Comparison of ENCODE assay signal across 13 cellular contexts in genomic region chr6:112691289-112691688, GRCh38.
A peak's percentile ranks its signal among the peaks of the same experiment; 100 is the strongest.
DNase-seq lines count a peak whose midpoint lies in the region; ATAC-seq, FAIRE-seq and TF ChIP-seq lines count a peak whose summit lies in the region.
"Had no signal": no experiment of that assay in that cellular context is flagged by ENCODE, and none has a peak within 500 bp of the region (broad histone marks: within the 10 kb centered on the region; RNA-seq: fewer than 3 reads in every experiment).

No MANE protein-coding gene starts in this region.

- WGBS in hepatocyte (ENCODE audit: low lambda C conversion rate, missing lambda C conversion rate) = 30% methylated on average over 1 of the region's 1 CpG

- H3K27me3 Mint-ChIP-seq in astrocyte (ENCODE audit: low read depth, unreplicated experiment) = no peaks in the 10 kb centered on the region
- H3K27me3 Mint-ChIP-seq: activated CD8-positive, alpha-beta T cell treated with anti-CD3 and anti-CD28 coated beads for 36 hours; naive thymus-derived CD4-positive, alpha-beta T cell had no signal

- no peak overlapping the region for H3K4me3 Mint-ChIP-seq in astrocyte (ENCODE audit: unreplicated experiment)
- H3K4me3 Mint-ChIP-seq: activated CD8-positive, alpha-beta T cell treated with anti-CD3 and anti-CD28 coated beads for 36 hours; naive thymus-derived CD4-positive, alpha-beta T cell had no signal

- POLR2A ChIA-PET in A673 (lab: Charles Lee; ENCODE audit: low non-redundant PET) (no interaction called here), HEK293 (lab: Yijun Ruan, JAX) (no interaction called here), OCI-LY7 (lab: Charles Lee) (interaction anchor here (1.1 kb wide), 1 partner anchor 12 kb away, joined by 3 read pairs; no protein-coding TSS in a partner anchor)

- intact Hi-C loops in A673 (cut with micrococcal nuclease; ENCODE audit: unreplicated experiment) = no loop called here
- intact Hi-C loops in OCI-LY7 (cut with micrococcal nuclease; ENCODE audit: unreplicated experiment) = no loop called here

- H3K4me1 Mint-ChIP-seq in astrocyte (ENCODE audit: low read depth, unreplicated experiment) = peaks cover 2% of the 10 kb centered on the region

- no peak overlapping the region for H3K9ac ChIP-seq in astrocyte (ENCODE audit: low read length)

- H3K27ac Mint-ChIP-seq in astrocyte (ENCODE audit: unreplicated experiment) = peak overlapping the region; percentile 27
- H3K27ac Mint-ChIP-seq: activated CD8-positive, alpha-beta T cell treated with anti-CD3 and anti-CD28 coated beads for 36 hours; naive thymus-derived CD4-positive, alpha-beta T cell had no signal

- FAIRE-seq in astrocyte (lab: Jason Lieb, UNC) = peak; percentile 95

- H3K4me2 ChIP-seq in astrocyte (ENCODE audit: low read length) (peak overlapping the region; percentile 49), hepatocyte (no peak overlapping the region), OCI-LY7 (ENCODE audit: low read length) (no peak overlapping the region)

- BruUV-seq in A673 (replicated peaks; lab: Mats Ljungman, UMichigan) = no TSS peak
- no TSS peak for BruUV-seq in OCI-LY7 (replicated peaks; lab: Mats Ljungman, UMichigan)

- TF ChIP-seq CTCF in A673 (conservative IDR thresholded peaks at IDR 0.05; ENCODE audit: low read depth, low read length) = no peak
- no peak for TF ChIP-seq CTCF in HEK293 (tag by site-specific recombination; IDR thresholded peaks at IDR 0.05)
- no peak for TF ChIP-seq CTCF in astrocyte (IDR thresholded peaks at IDR 0.05; ENCODE audit: insufficient read depth, low read depth, low read length)
- no peak for TF ChIP-seq CTCF in hepatocyte (IDR thresholded peaks at IDR 0.05; ENCODE audit: poor library complexity)
- no peak for TF ChIP-seq CTCF in GM13977 (IDR thresholded peaks at IDR 0.05; ENCODE audit: extremely low read depth, insufficient read depth, missing control alignments)
- TF ChIP-seq CTCF in OCI-LY7 (conservative IDR thresholded peaks at IDR 0.05; ENCODE audit: low read length) = no peak

- peak overlapping the region; percentile 55 for H3K27ac ChIP-seq in A673 (ENCODE audit: low read depth, low read length, poor library complexity, severe bottlenecking)
- H3K27ac ChIP-seq in HEK293 (ENCODE audit: extremely low read depth, low read depth, low read length) = no peak overlapping the region
- H3K27ac ChIP-seq in astrocyte (ENCODE audit: low read depth, low read length) = peak overlapping the region; percentile 10
- peak overlapping the region; percentile 20 for H3K27ac ChIP-seq in hepatocyte
- no peak overlapping the region for H3K27ac ChIP-seq in OCI-LY7 (ENCODE audit: low read depth, low read length, poor library complexity, severe bottlenecking)
- H3K27ac ChIP-seq: HL-60, suprapubic skin had no signal

- ATAC-seq in HG02763 (IDR thresholded peaks at IDR 0.05; ENCODE audit: unreplicated experiment) = no peak
- ATAC-seq: activated CD8-positive, alpha-beta T cell treated with anti-CD3 and anti-CD28 coated beads for 36 hours; naive thymus-derived CD4-positive, alpha-beta T cell had no signal

- in situ Hi-C loops in GM13977 (cut with MboI; ENCODE audit: low pct_unique_long_range_greater_than_20kb, low sequenced_read_pairs, unreplicated experiment) = no loop called here

- H3K27me3 ChIP-seq in A673 (replicated peaks; ENCODE audit: insufficient read depth, low read depth, low read length, poor library complexity) (no peaks in the 10 kb centered on the region), astrocyte (ENCODE audit: insufficient read depth, low read length) (no peaks in the 10 kb centered on the region), hepatocyte (no peaks in the 10 kb centered on the region)
- H3K27me3 ChIP-seq: suprapubic skin had no signal

- peak; percentile 81 for DNase-seq in A673 (ENCODE audit: low spot score)
- peak; percentile 96 for DNase-seq in astrocyte (ENCODE audit: low read depth)
- peak; percentile 16 for DNase-seq in hepatocyte (ENCODE audit: low spot score)
- DNase-seq in GM13977 (ENCODE audit: low spot score) = no peak
- no peak for DNase-seq in OCI-LY7 (ENCODE audit: low spot score)
- DNase-seq in activated CD4-positive, CD25-positive, alpha-beta regulatory T cell treated with anti-CD3 and anti-CD28 coated beads, Interleukin-2, amount 50 U/mL, for 72 hours = no peak
- DNase-seq: activated CD8-positive, alpha-beta T cell treated with anti-CD3 and anti-CD28 coated beads for 36 hours; naive thymus-derived CD4-positive, alpha-beta T cell; NCI-H187 treated with DMSO at 0.1 percent for 48 hours had no signal

- peaks cover 2% of the 10 kb centered on the region for H3K9me3 Mint-ChIP-seq in astrocyte (ENCODE audit: unreplicated experiment)
- H3K9me3 Mint-ChIP-seq: activated CD8-positive, alpha-beta T cell treated with anti-CD3 and anti-CD28 coated beads for 36 hours had no signal

- no peaks in the 10 kb centered on the region for H3K79me2 ChIP-seq in astrocyte (ENCODE audit: insufficient read depth, low read length)
- no peaks in the 10 kb centered on the region for H3K79me2 ChIP-seq in hepatocyte
- H3K79me2 ChIP-seq in OCI-LY7 (ENCODE audit: insufficient read depth, low read depth, low read length) = no peaks in the 10 kb centered on the region

- H3K4me3 ChIP-seq in A673 (ENCODE audit: low read depth, low read length, poor library complexity, severe bottlenecking) = no peak overlapping the region
- no peak overlapping the region for H3K4me3 ChIP-seq in HEK293 (ENCODE audit: low read depth, low read length)
- no peak overlapping the region for H3K4me3 ChIP-seq in astrocyte (ENCODE audit: insufficient read depth, low read depth, low read length)
- H3K4me3 ChIP-seq in hepatocyte = no peak overlapping the region
- H3K4me3 ChIP-seq in OCI-LY7 (ENCODE audit: low read depth, low read length, poor library complexity, severe bottlenecking) = no peak overlapping the region
- H3K4me3 ChIP-seq: suprapubic skin had no signal

- H4K20me1 ChIP-seq in astrocyte (ENCODE audit: insufficient read depth, low read length) (no peaks in the 10 kb centered on the region), hepatocyte (ENCODE audit: insufficient read depth, poor library complexity, severe bottlenecking) (no peaks in the 10 kb centered on the region), OCI-LY7 (ENCODE audit: insufficient read depth, low read length) (no peaks in the 10 kb centered on the region)

- CTCF ChIA-PET in A673 (lab: Charles Lee) (no interaction called here), HEK293 (lab: Yijun Ruan, JAX) (interaction anchor here (0.5 to 1.1 kb wide), 2 partner anchors 10 to 1238 kb away, joined by 4 to 5 read pairs; no protein-coding TSS in a partner anchor), OCI-LY7 (lab: Charles Lee; ENCODE audit: unreplicated experiment) (no interaction called here)

- H3K36me3 ChIP-seq in A673 (ENCODE audit: insufficient read depth, low read length, poor library complexity, severe bottlenecking) = no peaks in the 10 kb centered on the region
- no peaks in the 10 kb centered on the region for H3K36me3 ChIP-seq in HEK293 (ENCODE audit: control insufficient read depth in 2 of 2, insufficient read depth in 1 of 2, low read length in 2 of 2)
- H3K36me3 ChIP-seq in astrocyte (ENCODE audit: insufficient read depth, low read length) = no peaks in the 10 kb centered on the region
- H3K36me3 ChIP-seq in hepatocyte (replicated peaks; ENCODE audit: insufficient read depth, low read depth) = no peaks in the 10 kb centered on the region
- H3K36me3 ChIP-seq in OCI-LY7 (ENCODE audit: insufficient read depth, low read length) = no peaks in the 10 kb centered on the region
- H3K36me3 ChIP-seq: suprapubic skin had no signal

- no peaks in the 10 kb centered on the region for H3K9me2 ChIP-seq in hepatocyte (replicated peaks; ENCODE audit: insufficient read depth)
- H3K9me2 ChIP-seq in OCI-LY7 (ENCODE audit: insufficient read depth, low read length) = no peaks in the 10 kb centered on the region

- H2AFZ ChIP-seq in astrocyte (ENCODE audit: low read depth, low read length) = no peak overlapping the region
- no peak overlapping the region for H2AFZ ChIP-seq in hepatocyte
- no peak overlapping the region for H2AFZ ChIP-seq in OCI-LY7 (ENCODE audit: low read length)

- H3K36me3 Mint-ChIP-seq in astrocyte (ENCODE audit: low read depth, unreplicated experiment) = peaks cover 2% of the 10 kb centered on the region
- H3K36me3 Mint-ChIP-seq: naive thymus-derived CD4-positive, alpha-beta T cell had no signal

- H3K4me1 ChIP-seq in A673 (ENCODE audit: insufficient read depth, low read length, poor library complexity, severe bottlenecking) (peaks cover 43% of the 10 kb centered on the region), HEK293 (ENCODE audit: control insufficient read depth, insufficient read depth, low read length) (peaks cover 5% of the 10 kb centered on the region), astrocyte (ENCODE audit: insufficient read depth, low read length) (peaks cover 10% of the 10 kb centered on the region), hepatocyte (ENCODE audit: insufficient read depth) (peaks cover 12% of the 10 kb centered on the region), OCI-LY7 (ENCODE audit: insufficient read depth, low read length, poor library complexity, severe bottlenecking) (no peaks in the 10 kb centered on the region)

- H3K9me3 ChIP-seq in A673 (ENCODE audit: low read depth, low read length, poor library complexity, severe bottlenecking) (no peaks in the 10 kb centered on the region), HEK293 (ENCODE audit: control insufficient read depth, insufficient read depth, low read depth, low read length) (no peaks in the 10 kb centered on the region), astrocyte (ENCODE audit: insufficient read depth, low read depth, low read length) (no peaks in the 10 kb centered on the region), hepatocyte (ENCODE audit: low read depth) (no peaks in the 10 kb centered on the region), OCI-LY7 (ENCODE audit: low read length) (no peaks in the 10 kb centered on the region)
- H3K9me3 ChIP-seq: suprapubic skin had no signal

TF ChIP-seq in HEK293, 187 proteins besides CTCF, POLR2A, EP300 and RAD21 (continues in another document):
- no peak for TF ChIP-seq PATZ1 (tag by site-specific recombination; IDR thresholded peaks at IDR 0.05)

Comparison
In these comparisons a context has a peak if more than half of its experiments do, and no peak if none do; other contexts are left out.
1. DNase-seq: peak in A673 (single experiment), astrocyte (single experiment) and hepatocyte (single experiment); none in GM13977 (single experiment), OCI-LY7 (single experiment) and activated CD4-positive, CD25-positive, alpha-beta regulatory T cell treated with anti-CD3 and anti-CD28 coated beads, Interleukin-2, amount 50 U/mL, for 72 hours (single experiment).
2. H3K27ac ChIP-seq: peak in A673 (single experiment), astrocyte (single experiment) and hepatocyte (single experiment); none in HEK293 (single experiment) and OCI-LY7 (single experiment).